Comparison of ENCODE assay signal across 1 cellular context in the genomic region with DNA sequence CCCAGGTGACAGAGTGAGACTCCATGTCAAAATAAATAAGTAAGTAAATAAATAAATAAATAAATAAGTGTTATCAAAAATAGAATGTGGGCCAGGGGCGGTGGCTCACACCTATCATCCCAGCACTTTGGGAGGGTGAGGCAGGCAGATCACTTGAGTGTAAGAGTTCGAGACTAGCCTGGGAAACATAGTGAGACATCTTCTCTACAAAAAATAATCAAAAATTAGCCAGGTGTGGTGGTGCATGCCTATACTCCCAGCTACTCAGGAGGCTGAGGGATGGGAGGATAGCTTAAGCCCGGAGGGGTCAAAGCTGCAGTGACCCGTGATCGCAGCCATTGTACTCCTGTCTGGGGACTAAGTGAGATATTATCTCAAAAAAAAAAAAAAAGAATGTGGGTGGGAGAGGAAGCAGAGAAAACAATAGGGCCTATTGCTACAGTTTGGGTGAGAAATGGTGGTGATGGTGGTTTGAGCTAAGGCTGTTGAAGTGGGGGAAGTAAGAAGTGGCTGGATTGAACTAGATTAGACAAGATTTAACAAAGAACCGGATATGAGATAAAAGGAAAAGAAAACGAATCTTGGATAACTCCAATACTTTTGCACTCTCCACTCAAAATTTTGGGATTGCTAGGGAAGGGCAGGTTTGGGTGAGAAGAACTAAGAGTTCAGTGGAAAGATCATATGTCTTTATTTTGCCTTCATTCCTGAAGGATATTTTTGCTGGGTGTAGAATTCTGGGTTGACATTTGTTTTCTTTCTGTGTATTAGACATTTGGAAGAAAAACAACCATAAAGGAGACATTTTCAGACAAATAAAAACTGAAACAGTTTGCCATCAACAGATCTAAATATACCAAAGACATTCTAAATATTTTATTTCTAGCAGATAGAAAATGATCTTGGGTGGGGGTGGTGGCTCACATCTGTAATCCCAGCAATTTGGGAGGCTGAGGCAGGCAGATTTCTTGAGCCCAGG.
TF ChIP-seq lines count a peak whose summit lies in the region.

No MANE protein-coding gene starts in this region.

TF ChIP-seq in K562, 482 proteins besides CTCF, POLR2A, EP300 and RAD21 (continued from another document and continues in another):
- TF ChIP-seq, protein P1, sequence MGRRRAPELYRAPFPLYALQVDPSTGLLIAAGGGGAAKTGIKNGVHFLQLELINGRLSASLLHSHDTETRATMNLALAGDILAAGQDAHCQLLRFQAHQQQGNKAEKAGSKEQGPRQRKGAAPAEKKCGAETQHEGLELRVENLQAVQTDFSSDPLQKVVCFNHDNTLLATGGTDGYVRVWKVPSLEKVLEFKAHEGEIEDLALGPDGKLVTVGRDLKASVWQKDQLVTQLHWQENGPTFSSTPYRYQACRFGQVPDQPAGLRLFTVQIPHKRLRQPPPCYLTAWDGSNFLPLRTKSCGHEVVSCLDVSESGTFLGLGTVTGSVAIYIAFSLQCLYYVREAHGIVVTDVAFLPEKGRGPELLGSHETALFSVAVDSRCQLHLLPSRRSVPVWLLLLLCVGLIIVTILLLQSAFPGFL (CRISPR knock-in tag; IDR thresholded peaks at IDR 0.05) = no peak
- TF ChIP-seq NFATC3 (IDR thresholded peaks at IDR 0.05) = no peak
- TF ChIP-seq, protein P2, sequence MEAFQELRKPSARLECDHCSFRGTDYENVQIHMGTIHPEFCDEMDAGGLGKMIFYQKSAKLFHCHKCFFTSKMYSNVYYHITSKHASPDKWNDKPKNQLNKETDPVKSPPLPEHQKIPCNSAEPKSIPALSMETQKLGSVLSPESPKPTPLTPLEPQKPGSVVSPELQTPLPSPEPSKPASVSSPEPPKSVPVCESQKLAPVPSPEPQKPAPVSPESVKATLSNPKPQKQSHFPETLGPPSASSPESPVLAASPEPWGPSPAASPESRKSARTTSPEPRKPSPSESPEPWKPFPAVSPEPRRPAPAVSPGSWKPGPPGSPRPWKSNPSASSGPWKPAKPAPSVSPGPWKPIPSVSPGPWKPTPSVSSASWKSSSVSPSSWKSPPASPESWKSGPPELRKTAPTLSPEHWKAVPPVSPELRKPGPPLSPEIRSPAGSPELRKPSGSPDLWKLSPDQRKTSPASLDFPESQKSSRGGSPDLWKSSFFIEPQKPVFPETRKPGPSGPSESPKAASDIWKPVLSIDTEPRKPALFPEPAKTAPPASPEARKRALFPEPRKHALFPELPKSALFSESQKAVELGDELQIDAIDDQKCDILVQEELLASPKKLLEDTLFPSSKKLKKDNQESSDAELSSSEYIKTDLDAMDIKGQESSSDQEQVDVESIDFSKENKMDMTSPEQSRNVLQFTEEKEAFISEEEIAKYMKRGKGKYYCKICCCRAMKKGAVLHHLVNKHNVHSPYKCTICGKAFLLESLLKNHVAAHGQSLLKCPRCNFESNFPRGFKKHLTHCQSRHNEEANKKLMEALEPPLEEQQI (IDR thresholded peaks at IDR 0.05) = no peak
- peak; percentile 64; the same call in 1 of the 2 replicates for TF ChIP-seq EHMT2 (IDR thresholded peaks at IDR 0.05)
- TF ChIP-seq, protein P3, sequence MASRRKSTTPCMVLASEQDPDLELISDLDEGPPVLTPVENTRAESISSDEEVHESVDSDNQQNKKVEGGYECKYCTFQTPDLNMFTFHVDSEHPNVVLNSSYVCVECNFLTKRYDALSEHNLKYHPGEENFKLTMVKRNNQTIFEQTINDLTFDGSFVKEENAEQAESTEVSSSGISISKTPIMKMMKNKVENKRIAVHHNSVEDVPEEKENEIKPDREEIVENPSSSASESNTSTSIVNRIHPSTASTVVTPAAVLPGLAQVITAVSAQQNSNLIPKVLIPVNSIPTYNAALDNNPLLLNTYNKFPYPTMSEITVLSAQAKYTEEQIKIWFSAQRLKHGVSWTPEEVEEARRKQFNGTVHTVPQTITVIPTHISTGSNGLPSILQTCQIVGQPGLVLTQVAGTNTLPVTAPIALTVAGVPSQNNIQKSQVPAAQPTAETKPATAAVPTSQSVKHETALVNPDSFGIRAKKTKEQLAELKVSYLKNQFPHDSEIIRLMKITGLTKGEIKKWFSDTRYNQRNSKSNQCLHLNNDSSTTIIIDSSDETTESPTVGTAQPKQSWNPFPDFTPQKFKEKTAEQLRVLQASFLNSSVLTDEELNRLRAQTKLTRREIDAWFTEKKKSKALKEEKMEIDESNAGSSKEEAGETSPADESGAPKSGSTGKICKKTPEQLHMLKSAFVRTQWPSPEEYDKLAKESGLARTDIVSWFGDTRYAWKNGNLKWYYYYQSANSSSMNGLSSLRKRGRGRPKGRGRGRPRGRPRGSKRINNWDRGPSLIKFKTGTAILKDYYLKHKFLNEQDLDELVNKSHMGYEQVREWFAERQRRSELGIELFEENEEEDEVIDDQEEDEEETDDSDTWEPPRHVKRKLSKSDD (conservative IDR thresholded peaks at IDR 0.05; ENCODE audit: low read length) = no peak
- TF ChIP-seq, protein P4, sequence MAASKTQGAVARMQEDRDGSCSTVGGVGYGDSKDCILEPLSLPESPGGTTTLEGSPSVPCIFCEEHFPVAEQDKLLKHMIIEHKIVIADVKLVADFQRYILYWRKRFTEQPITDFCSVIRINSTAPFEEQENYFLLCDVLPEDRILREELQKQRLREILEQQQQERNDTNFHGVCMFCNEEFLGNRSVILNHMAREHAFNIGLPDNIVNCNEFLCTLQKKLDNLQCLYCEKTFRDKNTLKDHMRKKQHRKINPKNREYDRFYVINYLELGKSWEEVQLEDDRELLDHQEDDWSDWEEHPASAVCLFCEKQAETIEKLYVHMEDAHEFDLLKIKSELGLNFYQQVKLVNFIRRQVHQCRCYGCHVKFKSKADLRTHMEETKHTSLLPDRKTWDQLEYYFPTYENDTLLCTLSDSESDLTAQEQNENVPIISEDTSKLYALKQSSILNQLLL (CRISPR knock-in tag; IDR thresholded peaks at IDR 0.05; ENCODE audit: borderline replicate concordance) = no peak
- no peak for TF ChIP-seq HDAC6 (IDR thresholded peaks at IDR 0.05; ENCODE audit: low read depth, low read length)
- no peak for TF ChIP-seq U2AF1 (optimal IDR thresholded peaks at IDR 0.05; ENCODE audit: low read depth, low read length)
- TF ChIP-seq KHSRP (IDR thresholded peaks at IDR 0.05) = no peak
- no peak for TF ChIP-seq PHB2 (IDR thresholded peaks at IDR 0.05; ENCODE audit: low read depth)
- TF ChIP-seq SREBF2 (CRISPR knock-in tag; IDR thresholded peaks at IDR 0.05) = no peak
- TF ChIP-seq, protein P5, sequence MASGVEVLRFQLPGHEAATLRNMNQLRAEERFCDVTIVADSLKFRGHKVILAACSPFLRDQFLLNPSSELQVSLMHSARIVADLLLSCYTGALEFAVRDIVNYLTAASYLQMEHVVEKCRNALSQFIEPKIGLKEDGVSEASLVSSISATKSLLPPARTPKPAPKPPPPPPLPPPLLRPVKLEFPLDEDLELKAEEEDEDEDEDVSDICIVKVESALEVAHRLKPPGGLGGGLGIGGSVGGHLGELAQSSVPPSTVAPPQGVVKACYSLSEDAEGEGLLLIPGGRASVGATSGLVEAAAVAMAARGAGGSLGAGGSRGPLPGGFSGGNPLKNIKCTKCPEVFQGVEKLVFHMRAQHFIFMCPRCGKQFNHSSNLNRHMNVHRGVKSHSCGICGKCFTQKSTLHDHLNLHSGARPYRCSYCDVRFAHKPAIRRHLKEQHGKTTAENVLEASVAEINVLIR (CRISPR knock-in tag; IDR thresholded peaks at IDR 0.05) = no peak
- TF ChIP-seq TAF15 (IDR thresholded peaks at IDR 0.05; ENCODE audit: low read depth, low read length) = no peak
- TF ChIP-seq, protein P6, sequence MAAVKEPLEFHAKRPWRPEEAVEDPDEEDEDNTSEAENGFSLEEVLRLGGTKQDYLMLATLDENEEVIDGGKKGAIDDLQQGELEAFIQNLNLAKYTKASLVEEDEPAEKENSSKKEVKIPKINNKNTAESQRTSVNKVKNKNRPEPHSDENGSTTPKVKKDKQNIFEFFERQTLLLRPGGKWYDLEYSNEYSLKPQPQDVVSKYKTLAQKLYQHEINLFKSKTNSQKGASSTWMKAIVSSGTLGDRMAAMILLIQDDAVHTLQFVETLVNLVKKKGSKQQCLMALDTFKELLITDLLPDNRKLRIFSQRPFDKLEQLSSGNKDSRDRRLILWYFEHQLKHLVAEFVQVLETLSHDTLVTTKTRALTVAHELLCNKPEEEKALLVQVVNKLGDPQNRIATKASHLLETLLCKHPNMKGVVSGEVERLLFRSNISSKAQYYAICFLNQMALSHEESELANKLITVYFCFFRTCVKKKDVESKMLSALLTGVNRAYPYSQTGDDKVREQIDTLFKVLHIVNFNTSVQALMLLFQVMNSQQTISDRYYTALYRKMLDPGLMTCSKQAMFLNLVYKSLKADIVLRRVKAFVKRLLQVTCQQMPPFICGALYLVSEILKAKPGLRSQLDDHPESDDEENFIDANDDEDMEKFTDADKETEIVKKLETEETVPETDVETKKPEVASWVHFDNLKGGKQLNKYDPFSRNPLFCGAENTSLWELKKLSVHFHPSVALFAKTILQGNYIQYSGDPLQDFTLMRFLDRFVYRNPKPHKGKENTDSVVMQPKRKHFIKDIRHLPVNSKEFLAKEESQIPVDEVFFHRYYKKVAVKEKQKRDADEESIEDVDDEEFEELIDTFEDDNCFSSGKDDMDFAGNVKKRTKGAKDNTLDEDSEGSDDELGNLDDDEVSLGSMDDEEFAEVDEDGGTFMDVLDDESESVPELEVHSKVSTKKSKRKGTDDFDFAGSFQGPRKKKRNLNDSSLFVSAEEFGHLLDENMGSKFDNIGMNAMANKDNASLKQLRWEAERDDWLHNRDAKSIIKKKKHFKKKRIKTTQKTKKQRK (IDR thresholded peaks at IDR 0.05; ENCODE audit: borderline replicate concordance, low read depth, low read length) = no peak
- no peak for TF ChIP-seq ZNF146 (CRISPR knock-in tag; IDR thresholded peaks at IDR 0.05; ENCODE audit: unreplicated experiment)
- no peak for TF ChIP-seq TCFL5 (CRISPR knock-in tag; conservative IDR thresholded peaks at IDR 0.05)
- TF ChIP-seq, protein P7, sequence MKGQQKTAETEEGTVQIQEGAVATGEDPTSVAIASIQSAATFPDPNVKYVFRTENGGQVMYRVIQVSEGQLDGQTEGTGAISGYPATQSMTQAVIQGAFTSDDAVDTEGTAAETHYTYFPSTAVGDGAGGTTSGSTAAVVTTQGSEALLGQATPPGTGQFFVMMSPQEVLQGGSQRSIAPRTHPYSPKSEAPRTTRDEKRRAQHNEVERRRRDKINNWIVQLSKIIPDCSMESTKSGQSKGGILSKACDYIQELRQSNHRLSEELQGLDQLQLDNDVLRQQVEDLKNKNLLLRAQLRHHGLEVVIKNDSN (CRISPR knock-in tag; IDR thresholded peaks at IDR 0.05) = no peak
- TF ChIP-seq ZNF184 (CRISPR knock-in tag; IDR thresholded peaks at IDR 0.05) = no peak
- TF ChIP-seq TCF3 (CRISPR knock-in tag; IDR thresholded peaks at IDR 0.05) = no peak
- peak; percentile 98 for TF ChIP-seq SOX6 (IDR thresholded peaks at IDR 0.05)
- TF ChIP-seq LCOR (CRISPR knock-in tag; IDR thresholded peaks at IDR 0.05) = no peak
- TF ChIP-seq, protein P8, sequence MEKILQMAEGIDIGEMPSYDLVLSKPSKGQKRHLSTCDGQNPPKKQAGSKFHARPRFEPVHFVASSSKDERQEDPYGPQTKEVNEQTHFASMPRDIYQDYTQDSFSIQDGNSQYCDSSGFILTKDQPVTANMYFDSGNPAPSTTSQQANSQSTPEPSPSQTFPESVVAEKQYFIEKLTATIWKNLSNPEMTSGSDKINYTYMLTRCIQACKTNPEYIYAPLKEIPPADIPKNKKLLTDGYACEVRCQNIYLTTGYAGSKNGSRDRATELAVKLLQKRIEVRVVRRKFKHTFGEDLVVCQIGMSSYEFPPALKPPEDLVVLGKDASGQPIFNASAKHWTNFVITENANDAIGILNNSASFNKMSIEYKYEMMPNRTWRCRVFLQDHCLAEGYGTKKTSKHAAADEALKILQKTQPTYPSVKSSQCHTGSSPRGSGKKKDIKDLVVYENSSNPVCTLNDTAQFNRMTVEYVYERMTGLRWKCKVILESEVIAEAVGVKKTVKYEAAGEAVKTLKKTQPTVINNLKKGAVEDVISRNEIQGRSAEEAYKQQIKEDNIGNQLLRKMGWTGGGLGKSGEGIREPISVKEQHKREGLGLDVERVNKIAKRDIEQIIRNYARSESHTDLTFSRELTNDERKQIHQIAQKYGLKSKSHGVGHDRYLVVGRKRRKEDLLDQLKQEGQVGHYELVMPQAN (IDR thresholded peaks at IDR 0.05; ENCODE audit: borderline replicate concordance) = no peak
- TF ChIP-seq, protein P9, sequence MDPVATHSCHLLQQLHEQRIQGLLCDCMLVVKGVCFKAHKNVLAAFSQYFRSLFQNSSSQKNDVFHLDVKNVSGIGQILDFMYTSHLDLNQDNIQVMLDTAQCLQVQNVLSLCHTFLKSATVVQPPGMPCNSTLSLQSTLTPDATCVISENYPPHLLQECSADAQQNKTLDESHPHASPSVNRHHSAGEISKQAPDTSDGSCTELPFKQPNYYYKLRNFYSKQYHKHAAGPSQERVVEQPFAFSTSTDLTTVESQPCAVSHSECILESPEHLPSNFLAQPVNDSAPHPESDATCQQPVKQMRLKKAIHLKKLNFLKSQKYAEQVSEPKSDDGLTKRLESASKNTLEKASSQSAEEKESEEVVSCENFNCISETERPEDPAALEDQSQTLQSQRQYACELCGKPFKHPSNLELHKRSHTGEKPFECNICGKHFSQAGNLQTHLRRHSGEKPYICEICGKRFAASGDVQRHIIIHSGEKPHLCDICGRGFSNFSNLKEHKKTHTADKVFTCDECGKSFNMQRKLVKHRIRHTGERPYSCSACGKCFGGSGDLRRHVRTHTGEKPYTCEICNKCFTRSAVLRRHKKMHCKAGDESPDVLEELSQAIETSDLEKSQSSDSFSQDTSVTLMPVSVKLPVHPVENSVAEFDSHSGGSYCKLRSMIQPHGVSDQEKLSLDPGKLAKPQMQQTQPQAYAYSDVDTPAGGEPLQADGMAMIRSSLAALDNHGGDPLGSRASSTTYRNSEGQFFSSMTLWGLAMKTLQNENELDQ (CRISPR knock-in tag; IDR thresholded peaks at IDR 0.05; ENCODE audit: borderline replicate concordance) = no peak
- TF ChIP-seq GTF2A2 (tag; IDR thresholded peaks at IDR 0.05) = no peak
- no peak for TF ChIP-seq ETV5 (CRISPR knock-in tag; IDR thresholded peaks at IDR 0.05; ENCODE audit: low read depth)
- no peak for TF ChIP-seq TAF9B (IDR thresholded peaks at IDR 0.05; ENCODE audit: partially characterized antibody)
- TF ChIP-seq ELF4 (CRISPR knock-in tag; IDR thresholded peaks at IDR 0.05) = no peak
- TF ChIP-seq ZNF263 (CRISPR knock-in tag; IDR thresholded peaks at IDR 0.05; ENCODE audit: borderline replicate concordance) = no peak
- TF ChIP-seq, protein P10, sequence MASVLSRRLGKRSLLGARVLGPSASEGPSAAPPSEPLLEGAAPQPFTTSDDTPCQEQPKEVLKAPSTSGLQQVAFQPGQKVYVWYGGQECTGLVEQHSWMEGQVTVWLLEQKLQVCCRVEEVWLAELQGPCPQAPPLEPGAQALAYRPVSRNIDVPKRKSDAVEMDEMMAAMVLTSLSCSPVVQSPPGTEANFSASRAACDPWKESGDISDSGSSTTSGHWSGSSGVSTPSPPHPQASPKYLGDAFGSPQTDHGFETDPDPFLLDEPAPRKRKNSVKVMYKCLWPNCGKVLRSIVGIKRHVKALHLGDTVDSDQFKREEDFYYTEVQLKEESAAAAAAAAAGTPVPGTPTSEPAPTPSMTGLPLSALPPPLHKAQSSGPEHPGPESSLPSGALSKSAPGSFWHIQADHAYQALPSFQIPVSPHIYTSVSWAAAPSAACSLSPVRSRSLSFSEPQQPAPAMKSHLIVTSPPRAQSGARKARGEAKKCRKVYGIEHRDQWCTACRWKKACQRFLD (CRISPR knock-in tag; IDR thresholded peaks at IDR 0.05) = 0 out of 2 replicates have a peak, but pooled peaks have one; percentile 22
- TF ChIP-seq CHD2 (IDR thresholded peaks at IDR 0.05; ENCODE audit: low read depth, low read length) = no peak
- TF ChIP-seq BMI1 (IDR thresholded peaks at IDR 0.05; ENCODE audit: low read length) = no peak
